ENCODE assay signal across 20 cellular contexts in genomic region chr7:49885593-49886285, GRCh38.
DNase-seq lines count a peak whose midpoint lies in the region; ATAC-seq and TF ChIP-seq lines count a peak whose summit lies in the region.
"Had no signal": no experiment of that assay in that cellular context is flagged by ENCODE, and none has a peak within 500 bp of the region (broad histone marks: within the 10 kb centered on the region; RNA-seq: fewer than 3 reads in every experiment).

No MANE protein-coding gene starts in this region.

- intact Hi-C loops in PC-9 (cut with micrococcal nuclease; ENCODE audit: unreplicated experiment): no loop called here

- BruUV-seq in PC-9 (replicated peaks; lab: Mats Ljungman, UMichigan): no TSS peak

- ATAC-seq in GM18870 (IDR thresholded peaks at IDR 0.05; ENCODE audit: unreplicated experiment) (peak; percentile 84), HG02798 (IDR thresholded peaks at IDR 0.05; ENCODE audit: poor library complexity, unreplicated experiment) (peak; percentile 73)
- ATAC-seq: effector memory CD8-positive, alpha-beta T cell; left cardiac atrium had no signal

- TF ChIP-seq CTCF in PC-9 (conservative IDR thresholded peaks at IDR 0.05) (no peak), GM10248 (IDR thresholded peaks at IDR 0.05; ENCODE audit: control extremely low read depth, extremely low read depth, low read depth, missing control alignments) (no peak)

- no peaks in the 10 kb centered on the region for H3K4me1 ChIP-seq in PC-9 (replicated peaks; ENCODE audit: insufficient read depth)
- H3K4me1 ChIP-seq: BLaER1 treated with 17β-estradiol and CSF1 and Interleukin-3, amounts not matched to agents 10 nM and 100 nM had no signal

- CTCF ChIA-PET in PC-9 (lab: Charles Lee) (no interaction called here), GM10248 (lab: Yijun Ruan, JAX) (no interaction called here)

- peak overlapping the region; percentile 26; the same call in 1 of the 2 replicates for H2AFZ ChIP-seq in PC-9

- H3K4me2 ChIP-seq in PC-9: no peak overlapping the region
- H3K4me2 ChIP-seq: BLaER1 treated with 17β-estradiol and CSF1 and Interleukin-3, amounts not matched to agents 10 nM and 100 nM had no signal

- H3K9me3 ChIP-seq in PC-9 (ENCODE audit: insufficient read depth, low read depth): no peaks in the 10 kb centered on the region

- no peaks in the 10 kb centered on the region for H3K36me3 ChIP-seq in PC-9 (ENCODE audit: low read depth)
- H3K36me3 ChIP-seq: BLaER1 treated with 17β-estradiol and CSF1 and Interleukin-3, amounts not matched to agents 10 nM and 100 nM had no signal

- H3K79me2 ChIP-seq in PC-9 (ENCODE audit: low read depth): no peaks in the 10 kb centered on the region

- DNase-seq in COLO668 (lab: John Stamatoyannopoulos, UW; ENCODE audit: unreplicated experiment) (peak; percentile 86), PC-9 (no peak), NCI-H2029 (lab: John Stamatoyannopoulos, UW) (no peak), GM10248 (ENCODE audit: extremely low spot score) (no peak), activated T-cell treated with anti-CD3 and anti-CD28 coated beads for 4 hours (no peak)
- no peak for DNase-seq in stimulated activated CD8-positive, alpha-beta memory T cell treated with anti-CD3 and anti-CD28 coated beads, Interleukin-4, amount 100 ng/mL, for 48 hours
- DNase-seq: activated CD4-positive, alpha-beta memory T cell treated with anti-CD3 and anti-CD28 coated beads, Interleukin-2, amount 10 ng/mL, durations not matched to agents 7 days and 5 days; activated naive CD4-positive, alpha-beta T cell treated with anti-CD3 and anti-CD28 coated beads, Interleukin-2, amount 50 U/mL, for 16 hours; activated T-cell treated with anti-CD3 and anti-CD28 coated beads, Interleukin-2, amount 50 U/mL, for 1 hour; effector memory CD8-positive, alpha-beta T cell; H9; KBM-7; left cardiac atrium; NCI-H2171; NCI-H69; small intestine; stimulated activated CD4-positive, alpha-beta T cell treated with anti-CD3 and anti-CD28 coated beads, Interleukin-4, amount 100 ng/mL, for 1 hour had no signal

- H3K27ac ChIP-seq in PC-9: no peak overlapping the region
- H3K27ac ChIP-seq: BLaER1 treated with 17β-estradiol and CSF1 and Interleukin-3, amounts not matched to agents 10 nM and 100 nM had no signal

- no peaks in the 10 kb centered on the region for H3K9me2 ChIP-seq in PC-9 (ENCODE audit: insufficient read depth)

- H4K20me1 ChIP-seq in PC-9 (ENCODE audit: insufficient read depth): no peaks in the 10 kb centered on the region
- H4K20me1 ChIP-seq: BLaER1 treated with 17β-estradiol and CSF1 and Interleukin-3, amounts not matched to agents 10 nM and 100 nM had no signal

- peaks cover 52% of the 10 kb centered on the region for H3K27me3 ChIP-seq in PC-9 (ENCODE audit: insufficient read depth, low read depth)
- H3K27me3 ChIP-seq: BLaER1 treated with 17β-estradiol and CSF1 and Interleukin-3, amounts not matched to agents 10 nM and 100 nM had no signal

- POLR2A ChIA-PET in PC-9 (lab: Charles Lee; ENCODE audit: unreplicated experiment) (no interaction called here), GM10248 (lab: Yijun Ruan, JAX) (no interaction called here)

- H3K4me3 ChIP-seq in PC-9: no peak overlapping the region
- H3K4me3 ChIP-seq: BLaER1 treated with 17β-estradiol and CSF1 and Interleukin-3, amounts not matched to agents 10 nM and 100 nM had no signal

- H3F3A ChIP-seq in PC-9 (ENCODE audit: insufficient read depth, low read depth): no peaks in the 10 kb centered on the region; the same call in 1 of the 2 replicates
